ENCODE assay signal across 8 cellular contexts in genomic region chr2:169827272-169828140, GRCh38. TPM values are rescaled to one million over a fixed set of nuclear protein-coding genes. Genes with fewer than 3 reads are reported as not detected.
DNase-seq lines count a peak whose midpoint lies in the region; ATAC-seq and TF ChIP-seq lines count a peak whose summit lies in the region.

UBR3 (plus strand) TSS chr2:169827454; CDS start chr2:169827508, 54 bp downstream.

- DNase-seq in AG04449 (ENCODE audit: low read depth, low spot score): no peak
- DNase-seq in NCI-H226: peak; percentile 88
- peak; percentile 90 for DNase-seq in activated B cell treated with CpG ODN at 0.5 μM for 24 hours
- peak; percentile 93 to 97 for DNase-seq in cardiac fibroblast (ENCODE audit: low read depth in 2 of 2)
- peak; percentile 89 to 92 (median 91) for DNase-seq in immature natural killer cell
- DNase-seq in smooth muscle cell of the brain vasculature (ENCODE audit: low read depth, low spot score): peak; percentile 83

- POLR2A ChIA-PET in AG04449 (lab: Yijun Ruan, JAX): interaction anchor here (1.0 to 2.2 kb wide), 8 partner anchors 9 to 243 kb away, joined by 3 to 13 read pairs (median 4); partner anchors contain the start of genes PPIG and SSB
- POLR2A ChIA-PET in activated B cell treated with CpG ODN at 0.5 μM for 24 hours (lab: Charles Lee): interaction anchor here (0.8 to 3.0 kb wide), 6 partner anchors 19 to 254 kb away, joined by 3 to 26 read pairs (median 5); partner anchors contain the start of genes CFAP210, FASTKD1, PHOSPHO2 and SSB

- H3K4me3 Mint-ChIP-seq in activated B cell treated with CpG ODN at 0.5 μM for 24 hours (peak within 1 kb of the TSS; percentile 95), immature natural killer cell (peak within 1 kb of the TSS; percentile 88 to 98 (median 94))

- H3K9me3 Mint-ChIP-seq in activated B cell treated with CpG ODN at 0.5 μM for 24 hours: no peaks in the 10 kb centered on the region
- peaks cover 0 to 1% (median 0%) of the 10 kb centered on the region in 6 donors for H3K9me3 Mint-ChIP-seq in immature natural killer cell

- peaks cover 17% of the 10 kb centered on the region for H3K36me3 Mint-ChIP-seq in activated B cell treated with CpG ODN at 0.5 μM for 24 hours (ENCODE audit: low read depth)
- H3K36me3 Mint-ChIP-seq in immature natural killer cell: no peaks in the 10 kb centered on the region

- intact Hi-C loops in activated B cell treated with CpG ODN at 0.5 μM for 24 hours (cut with micrococcal nuclease): loop anchor here (1.0 to 2.0 kb wide), 4 partner anchors 29 to 1101 kb away; partner anchors contain the start of genes BBS5, FASTKD1, GORASP2 and SSB

- ATAC-seq in GM18870 (IDR thresholded peaks at IDR 0.05; ENCODE audit: unreplicated experiment) (peak; percentile 69), HG03108 (IDR thresholded peaks at IDR 0.05; ENCODE audit: unreplicated experiment) (peak; percentile 84), activated B cell treated with CpG ODN at 0.5 μM for 24 hours (ENCODE audit: low read depth) (peak; percentile 84)

- peaks cover 55% of the 10 kb centered on the region for H3K4me1 Mint-ChIP-seq in activated B cell treated with CpG ODN at 0.5 μM for 24 hours
- peaks cover 55 to 77% of the 10 kb centered on the region in 2 donors for H3K4me1 Mint-ChIP-seq in immature natural killer cell

- TF ChIP-seq CTCF in AG04449 (IDR thresholded peaks at IDR 0.05; ENCODE audit: insufficient read depth, low read length, missing control alignments): peak; percentile 21
- TF ChIP-seq CTCF in activated B cell treated with CpG ODN at 0.5 μM for 24 hours (IDR thresholded peaks at IDR 0.05): no peak
- no peak for TF ChIP-seq CTCF in cardiac fibroblast (IDR thresholded peaks at IDR 0.05; ENCODE audit: low read depth, low read length)

- CTCF ChIA-PET in AG04449 (lab: Yijun Ruan, JAX): interaction anchor here (0.6 to 1.8 kb wide), 6 partner anchors 9 to 121 kb away, joined by 3 to 8 read pairs (median 4); no protein-coding TSS in a partner anchor
- CTCF ChIA-PET in activated B cell treated with CpG ODN at 0.5 μM for 24 hours (lab: Charles Lee): interaction anchor here (0.9 to 1.9 kb wide), 3 partner anchors 28 to 103 kb away, joined by 3 to 7 read pairs (median 4); partner anchors contain the start of gene SSB

- H3K27ac Mint-ChIP-seq in activated B cell treated with CpG ODN at 0.5 μM for 24 hours: peak within 1 kb of the TSS; percentile 79
- H3K27ac Mint-ChIP-seq in immature natural killer cell: peak within 1 kb of the TSS; percentile 69 to 96 (median 90)

- no peaks in the 10 kb centered on the region for H3K27me3 Mint-ChIP-seq in activated B cell treated with CpG ODN at 0.5 μM for 24 hours
- peaks cover 5 to 11% (median 10%) of the 10 kb centered on the region in 3 donors for H3K27me3 Mint-ChIP-seq in immature natural killer cell (ENCODE audit: low read depth in 3 of 3)

- H3K4me3 ChIP-seq in AG04449 (ENCODE audit: low read depth, low read length): peak within 1 kb of the TSS; percentile 91
- H3K4me3 ChIP-seq in cardiac fibroblast (replicated peaks in 1 of 2; ENCODE audit: low read depth in 2 of 2, low read length in 2 of 2): peak within 1 kb of the TSS; percentile 81 to 97

RNA-seq across cellular contexts. Expression of gene UBR3, which starts in this region (rescaled TPM):
- total RNA-seq in activated B cell treated with CpG ODN at 0.5 μM for 24 hours: 29.4 and 35.6 TPM in 2 replicates
- polyA plus RNA-seq in immature natural killer cell: 10 to 100 TPM in 1 of 3 donors, 1 to 10 TPM in 2; 3.8 to 11.5 (median 5.1) TPM
